In the genomic region with DNA sequence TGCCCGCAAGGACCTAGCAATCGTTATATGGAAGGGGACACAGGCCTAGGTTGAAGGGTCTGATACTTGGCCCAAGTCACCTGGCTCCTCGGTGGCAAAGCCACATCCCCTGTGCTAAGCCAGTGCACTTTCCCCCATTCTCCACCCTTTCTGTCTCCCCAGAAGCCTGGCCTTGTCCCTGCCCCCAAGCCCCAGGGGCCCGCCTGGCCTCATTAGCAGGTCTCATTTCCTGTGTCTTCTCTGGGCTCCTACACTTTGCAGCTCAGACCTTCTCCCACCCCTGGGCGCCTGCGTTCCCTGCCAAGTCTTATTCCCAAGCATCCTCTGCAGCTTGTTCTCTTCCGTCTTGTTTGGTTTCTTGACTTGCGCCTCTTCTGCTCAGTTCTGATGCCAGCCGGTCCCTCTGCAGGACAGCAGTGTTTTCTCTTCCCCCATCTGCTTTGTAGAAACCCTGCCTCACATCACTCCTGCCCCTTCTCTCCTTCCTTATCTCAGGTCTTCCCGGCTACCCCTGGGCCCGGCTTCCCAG, we compare ENCODE assay signal across 17 cellular contexts.
"Had no signal": no experiment of that assay in that cellular context is flagged by ENCODE, and none has a peak within 500 bp of the region (broad histone marks: within the 10 kb centered on the region; RNA-seq: fewer than 3 reads in every experiment).

No MANE protein-coding gene starts in this region.

- DNase-seq: activated CD8-positive, alpha-beta memory T cell treated with anti-CD3 and anti-CD28 coated beads, Interleukin-2, amount 10 ng/mL, durations not matched to agents 7 days and 5 days; activated T-cell treated with anti-CD3 and anti-CD28 coated beads, Interleukin-2, amount 50 U/mL, for 4 hours; cortex of kidney; effector CD8-positive, alpha-beta T cell; gastrocnemius medialis; heart right ventricle; left lung; nephron progenitor cell; ovary; sigmoid colon; stimulated activated CD4-positive, alpha-beta T cell treated with anti-CD3 and anti-CD28 coated beads, Interleukin-12 subunit alpha, Interleukin-12 subunit beta, amount 100 ng/mL, for 4 hours; stimulated activated naive CD8-positive, alpha-beta T cell treated with anti-CD3 and anti-CD28 coated beads, Interleukin-15, Interleukin-2, amounts not matched to agents 100 U/mL and 50 U/mL, for 24 hours; T-helper 17 cell had no signal

- ATAC-seq: activated CD8-positive, alpha-beta memory T cell treated with anti-CD3 and anti-CD28 coated beads, Interleukin-2, amount 10 ng/mL, durations not matched to agents 7 days and 5 days; activated T-cell treated with anti-CD3 and anti-CD28 coated beads, Interleukin-2, amount 50 U/mL, for 4 hours; gastrocnemius medialis; heart right ventricle; left lung; stimulated activated naive CD8-positive, alpha-beta T cell treated with anti-CD3 and anti-CD28 coated beads, Interleukin-15, Interleukin-2, amounts not matched to agents 100 U/mL and 50 U/mL, for 24 hours; T-helper 17 cell had no signal

- H3K36me3 Mint-ChIP-seq: activated CD8-positive, alpha-beta memory T cell treated with anti-CD3 and anti-CD28 coated beads, Interleukin-2, amount 10 ng/mL, durations not matched to agents 7 days and 5 days; memory B cell; type B pancreatic cell had no signal

- H3K4me1 ChIP-seq: gastrocnemius medialis, sigmoid colon, suprapubic skin had no signal

- H3K36me3 ChIP-seq: cardiac muscle cell, gastrocnemius medialis, heart right ventricle, left lung, ovary, sigmoid colon, suprapubic skin had no signal

- H3K27ac ChIP-seq: cardiac muscle cell, gastrocnemius medialis, ovary, sigmoid colon, suprapubic skin had no signal

- H3K27me3 ChIP-seq: cardiac muscle cell, gastrocnemius medialis, left lung, ovary, sigmoid colon, suprapubic skin had no signal

- H3K4me1 Mint-ChIP-seq: activated CD8-positive, alpha-beta memory T cell treated with anti-CD3 and anti-CD28 coated beads, Interleukin-2, amount 10 ng/mL, durations not matched to agents 7 days and 5 days had no signal

- H3K27ac Mint-ChIP-seq: activated CD8-positive, alpha-beta memory T cell treated with anti-CD3 and anti-CD28 coated beads, Interleukin-2, amount 10 ng/mL, durations not matched to agents 7 days and 5 days; memory B cell; nephron progenitor cell; T-helper 17 cell; type B pancreatic cell had no signal

- H3K9me3 Mint-ChIP-seq: activated T-cell treated with anti-CD3 and anti-CD28 coated beads, Interleukin-2, amount 50 U/mL, for 4 hours; memory B cell; nephron progenitor cell; type B pancreatic cell had no signal

- H3K9me3 ChIP-seq: gastrocnemius medialis, ovary, sigmoid colon, suprapubic skin had no signal

- H3K4me3 ChIP-seq: cardiac muscle cell, gastrocnemius medialis, heart right ventricle, left lung, ovary, sigmoid colon, suprapubic skin had no signal

- H3K4me3 Mint-ChIP-seq: activated CD8-positive, alpha-beta memory T cell treated with anti-CD3 and anti-CD28 coated beads, Interleukin-2, amount 10 ng/mL, durations not matched to agents 7 days and 5 days; activated T-cell treated with anti-CD3 and anti-CD28 coated beads, Interleukin-2, amount 50 U/mL, for 4 hours; memory B cell; nephron progenitor cell; T-helper 17 cell; type B pancreatic cell had no signal
